In genomic region chr9:74496819-74497749, GRCh38 we compare ENCODE assay signal across 8 cellular contexts. TPM values are rescaled to one million over a fixed set of nuclear protein-coding genes. Genes with fewer than 3 reads are reported as not detected.
DNase-seq lines count a peak whose midpoint lies in the region; ATAC-seq and TF ChIP-seq lines count a peak whose summit lies in the region.

Gene RORB (plus strand): TSS chr9:74497335. CDS start chr9:74497977, 642 bp downstream.

- no peak within 1 kb of the TSS for H3K27ac ChIP-seq in neuronal stem cell (replicated peaks; ENCODE audit: low read length)

- no peaks in the 10 kb centered on the region for H3K36me3 ChIP-seq in neuronal stem cell (replicated peaks in 1 of 2; ENCODE audit: control insufficient read depth in 2 of 2, insufficient read depth in 2 of 2, low read length in 2 of 2)

- H2AFZ ChIP-seq in neuronal stem cell (ENCODE audit: low read length): peak within 1 kb of the TSS; percentile 94

- no peaks in the 10 kb centered on the region for H3K36me3 Mint-ChIP-seq in activated naive CD8-positive, alpha-beta T cell treated with anti-CD3 and anti-CD28 coated beads, Interleukin-2, amount 10 ng/mL, durations not matched to agents 7 days and 5 days

- no peak within 1 kb of the TSS for H4K91ac ChIP-seq in neuronal stem cell (ENCODE audit: low read depth, low read length, poor library complexity)

- ATAC-seq in GM18511 (IDR thresholded peaks at IDR 0.05; ENCODE audit: unreplicated experiment) (peak; percentile 89), HG02943 (IDR thresholded peaks at IDR 0.05; ENCODE audit: low read depth, unreplicated experiment) (peak; percentile 84)
- peak; percentile 86 for ATAC-seq in activated naive CD8-positive, alpha-beta T cell treated with anti-CD3 and anti-CD28 coated beads, Interleukin-2, amount 10 ng/mL, durations not matched to agents 7 days and 5 days (ENCODE audit: low read depth)

- H3K4ac ChIP-seq in neuronal stem cell (ENCODE audit: low read length): no peak within 1 kb of the TSS

- H3K23ac ChIP-seq in neuronal stem cell (ENCODE audit: low read depth, low read length, poor library complexity): no peak within 1 kb of the TSS

- intact Hi-C loops in head of caudate nucleus (cut with DNase I): no loop called here

- H2BK120ac ChIP-seq in neuronal stem cell (ENCODE audit: low read depth, low read length): no peak within 1 kb of the TSS

- peaks cover 6 to 17% of the 10 kb centered on the region in 2 donors for H3K4me1 ChIP-seq in neuronal stem cell (ENCODE audit: control insufficient read depth in 2 of 2, insufficient read depth in 1 of 2, low read depth in 1 of 2, low read length in 2 of 2)

- H3K79me1 ChIP-seq in neuronal stem cell (ENCODE audit: low read depth, low read length): no peaks in the 10 kb centered on the region

- peak within 1 kb of the TSS; percentile 34 for H3K27ac Mint-ChIP-seq in activated naive CD8-positive, alpha-beta T cell treated with anti-CD3 and anti-CD28 coated beads, Interleukin-2, amount 10 ng/mL, durations not matched to agents 7 days and 5 days

- H3K27me3 ChIP-seq in neuronal stem cell (ENCODE audit: control insufficient read depth in 3 of 3, insufficient read depth in 3 of 3, low read depth in 1 of 3, low read length in 3 of 3): peaks cover 8 to 60% (median 34%) of the 10 kb centered on the region in 3 experiments

- H3K18ac ChIP-seq in neuronal stem cell (ENCODE audit: low read length): peak within 1 kb of the TSS; percentile 98

- peak within 1 kb of the TSS; percentile 92 for H3K4me3 Mint-ChIP-seq in activated naive CD8-positive, alpha-beta T cell treated with anti-CD3 and anti-CD28 coated beads, Interleukin-2, amount 10 ng/mL, durations not matched to agents 7 days and 5 days

- H2BK12ac ChIP-seq in neuronal stem cell (ENCODE audit: low read length): no peak within 1 kb of the TSS

- POLR2A ChIA-PET in activated naive CD8-positive, alpha-beta T cell treated with anti-CD3 and anti-CD28 coated beads, Interleukin-2, amount 10 ng/mL, durations not matched to agents 7 days and 5 days (lab: Charles Lee): no interaction called here

- peak within 1 kb of the TSS; percentile 87 for H4K8ac ChIP-seq in neuronal stem cell (ENCODE audit: low read depth, low read length)

- H2AK5ac ChIP-seq in neuronal stem cell (ENCODE audit: low read depth, low read length): peak within 1 kb of the TSS; percentile 28

- H3K9ac ChIP-seq in neuronal stem cell (ENCODE audit: low read depth, low read length, poor library complexity): peak within 1 kb of the TSS; percentile 85

- H3K9me3 Mint-ChIP-seq in activated naive CD8-positive, alpha-beta T cell treated with anti-CD3 and anti-CD28 coated beads, Interleukin-2, amount 10 ng/mL, durations not matched to agents 7 days and 5 days: no peaks in the 10 kb centered on the region

- peaks cover 26% of the 10 kb centered on the region for H3K4me1 Mint-ChIP-seq in activated naive CD8-positive, alpha-beta T cell treated with anti-CD3 and anti-CD28 coated beads, Interleukin-2, amount 10 ng/mL, durations not matched to agents 7 days and 5 days

- H3K14ac ChIP-seq in neuronal stem cell (ENCODE audit: low read length): no peak within 1 kb of the TSS

- no peak for DNase-seq in AG09309 (ENCODE audit: low read depth)
- DNase-seq in NCI-H2196 (lab: John Stamatoyannopoulos, UW; ENCODE audit: unreplicated experiment): peak; percentile 31
- peak; percentile 55 for DNase-seq in activated naive CD8-positive, alpha-beta T cell treated with anti-CD3 and anti-CD28 coated beads, Interleukin-2, amount 10 ng/mL, durations not matched to agents 7 days and 5 days
- peak; percentile 71 to 96 (median 90) for DNase-seq in head of caudate nucleus
- DNase-seq in neuronal stem cell (ENCODE audit: low spot score): peak; percentile 79
- DNase-seq in cerebellar nuclear complex (lab: John Stamatoyannopoulos, UW): no peak

- H3K4me3 ChIP-seq in AG09309 (ENCODE audit: control insufficient read depth, low read depth, low read length) (peak within 1 kb of the TSS; percentile 56), neuronal stem cell (ENCODE audit: low read length in 2 of 2) (peak within 1 kb of the TSS; percentile 53 to 86)

- H3K27me3 Mint-ChIP-seq in activated naive CD8-positive, alpha-beta T cell treated with anti-CD3 and anti-CD28 coated beads, Interleukin-2, amount 10 ng/mL, durations not matched to agents 7 days and 5 days: peaks cover 62% of the 10 kb centered on the region

- no peak within 1 kb of the TSS for H2BK5ac ChIP-seq in neuronal stem cell (ENCODE audit: low read length)

- no peak for TF ChIP-seq CTCF in AG09309 (IDR thresholded peaks at IDR 0.05; ENCODE audit: control insufficient read depth, insufficient read depth, low read depth, low read length, missing control alignments)

- no CpG with 5 or more reads among the region's 50 CpGs for WGBS in neuronal stem cell (ENCODE audit: extremely low coverage in 2 of 2, insufficient read length in 2 of 2, insufficient replicate concordance in 1 of 2), 2 donors

- peak within 1 kb of the TSS; percentile 95 for H2BK15ac ChIP-seq in neuronal stem cell (ENCODE audit: low read length)

- H3K9me3 ChIP-seq in neuronal stem cell (replicated peaks in 1 of 2; ENCODE audit: control insufficient read depth in 2 of 2, insufficient read depth in 1 of 2, low read depth in 1 of 2, low read length in 2 of 2): peaks cover 0 to 9% of the 10 kb centered on the region in 2 donors

- H3K4me2 ChIP-seq in neuronal stem cell (ENCODE audit: insufficient read depth, low read length, poor library complexity, severe bottlenecking): peak within 1 kb of the TSS; percentile 100

RNA-seq across cellular contexts. Expression of gene RORB, which starts in this region (rescaled TPM):
- total RNA-seq in activated naive CD8-positive, alpha-beta T cell treated with anti-CD3 and anti-CD28 coated beads, Interleukin-2, amount 10 ng/mL, durations not matched to agents 7 days and 5 days: under 1 TPM; 0.03 TPM
- 1.4 TPM for polyA plus RNA-seq in neuronal stem cell (2013, experiment 1 of 2)
- polyA plus RNA-seq in neuronal stem cell (2013, experiment 2 of 2): 1.5 TPM

Comparison
In these comparisons a context has a peak if more than half of its experiments do, and no peak if none do; other contexts are left out.
1. Peak in DNase-seq and ATAC-seq in activated naive CD8-positive, alpha-beta T cell treated with anti-CD3 and anti-CD28 coated beads, Interleukin-2, amount 10 ng/mL, durations not matched to agents 7 days and 5 days; RNA of the gene not detected or under 1 TPM.
2. DNase-seq: peak in NCI-H2196 (single experiment), head of caudate nucleus (42 of 42) and neuronal stem cell (single experiment); none in AG09309 (single experiment) and cerebellar nuclear complex (0 of 2).
3. Peak in every context shown above with its lines, with median percentiles within 50 percentile points of each other: ATAC-seq.